Comparison of ENCODE assay signal across 23 cellular contexts in genomic region chr5:142627371-142628217, GRCh38. TPM values are rescaled to one million over a fixed set of nuclear protein-coding genes. Genes with fewer than 3 reads are reported as not detected.
A peak's percentile ranks its signal among the peaks of the same experiment; 100 is the strongest.
DNase-seq lines count a peak whose midpoint lies in the region; ATAC-seq and TF ChIP-seq lines count a peak whose summit lies in the region.
"Had no signal": no experiment of that assay in that cellular context is flagged by ENCODE, and none has a peak within 500 bp of the region (broad histone marks: within the 10 kb centered on the region; RNA-seq: fewer than 3 reads in every experiment).

No MANE protein-coding gene starts in this region.

- no peaks in the 10 kb centered on the region for H3K27me3 ChIP-seq in smooth muscle cell (ENCODE audit: low read depth)
- H3K27me3 ChIP-seq: ascending aorta, SJSA1, stomach, upper lobe of right lung had no signal

- 84% methylated on average over 6 of the region's 6 CpGs for WGBS in smooth muscle cell (ENCODE audit: low lambda C conversion rate)

- peaks cover 17% of the 10 kb centered on the region for H3K4me1 ChIP-seq in smooth muscle cell (ENCODE audit: low read depth)

- H3K79me2 ChIP-seq in smooth muscle cell (ENCODE audit: low read depth): peaks cover 8% of the 10 kb centered on the region

- H2AFZ ChIP-seq in smooth muscle cell (ENCODE audit: low read depth): no peak overlapping the region

- peak overlapping the region; percentile 77 for H3K4me2 ChIP-seq in smooth muscle cell

- peaks cover 34% of the 10 kb centered on the region for H3F3A ChIP-seq in smooth muscle cell (ENCODE audit: low read depth)

- peak overlapping the region; percentile 86 for H3K27ac ChIP-seq in smooth muscle cell (ENCODE audit: low read depth)
- H3K27ac ChIP-seq: ascending aorta, SJSA1, stomach, upper lobe of right lung had no signal

- H3K36me3 ChIP-seq in smooth muscle cell (ENCODE audit: low read depth): no peaks in the 10 kb centered on the region
- H3K36me3 ChIP-seq: ascending aorta, SJSA1, stomach, upper lobe of right lung had no signal

- H3K9ac ChIP-seq in smooth muscle cell (ENCODE audit: low read depth): no peak overlapping the region

- H4K20me1 ChIP-seq in smooth muscle cell (ENCODE audit: low read depth): no peaks in the 10 kb centered on the region

- H3K4me3 ChIP-seq in fibroblast of villous mesenchyme (ENCODE audit: low read depth, low read length): no peak overlapping the region
- no peak overlapping the region for H3K4me3 ChIP-seq in smooth muscle cell
- H3K4me3 ChIP-seq: ascending aorta, SJSA1, stomach, upper lobe of right lung had no signal

- ATAC-seq in GM21528 (IDR thresholded peaks at IDR 0.05; ENCODE audit: low FRiP score, unreplicated experiment) (no peak), GM18861 (IDR thresholded peaks at IDR 0.05; ENCODE audit: unreplicated experiment) (no peak)
- ATAC-seq: naive thymus-derived CD8-positive, alpha-beta T cell; PC-3; upper lobe of right lung had no signal

- H3K9me3 ChIP-seq in smooth muscle cell (replicated peaks; ENCODE audit: low read depth): no peaks in the 10 kb centered on the region
- H3K9me3 ChIP-seq: ascending aorta, SJSA1, stomach, upper lobe of right lung had no signal

- TF ChIP-seq CTCF in fibroblast of villous mesenchyme (IDR thresholded peaks at IDR 0.05; ENCODE audit: insufficient read depth, low read depth, low read length): no peak
- no peak for TF ChIP-seq CTCF in smooth muscle cell (IDR thresholded peaks at IDR 0.05; ENCODE audit: borderline replicate concordance, insufficient read depth, poor library complexity, severe bottlenecking)

- DNase-seq in NCI-H510A (lab: John Stamatoyannopoulos, UW): peak; percentile 17
- DNase-seq in NCI-H510A treated with DMSO at 0.1 percent for 48 hours (lab: John Stamatoyannopoulos, UW): no peak
- DNase-seq in RPMI7951 (ENCODE audit: low read depth): peak; percentile 82
- peak; percentile 50 for DNase-seq in fibroblast of villous mesenchyme (ENCODE audit: low read depth)
- DNase-seq in smooth muscle cell (lab: John Stamatoyannopoulos, UW; ENCODE audit: unreplicated experiment): no peak
- no peak for DNase-seq in NCI-H128 (lab: John Stamatoyannopoulos, UW; ENCODE audit: unreplicated experiment)
- DNase-seq: activated CD4-positive, alpha-beta memory T cell treated with anti-CD3 and anti-CD28 coated beads for 36 hours; activated T-cell treated with anti-CD3 and anti-CD28 coated beads for 4 hours; hippocampal formation; KBM-7; kidney; MV-4-11; naive thymus-derived CD8-positive, alpha-beta T cell; NCI-H187; NCI-H748 treated with DMSO at 0.1 percent for 48 hours; PC-3; stomach; T-helper 2 cell; upper lobe of right lung had no signal

RNA-seq across cellular contexts. Expression of gene FGF1, which starts 58.3 kb away (rescaled TPM):
- total RNA-seq in RPMI7951 (2014; rRNA removed; shearing (Covaris generic)): 11.5 and 13.1 TPM in 2 replicates
- total RNA-seq in fibroblast of villous mesenchyme (8.7 and 16.0 TPM in 2 replicates), smooth muscle cell (36.5 and 111 TPM in 2 replicates)
- polyA plus RNA-seq in smooth muscle cell: 50.2 and 91.7 TPM in 2 replicates
- total RNA-seq: activated CD4-positive, alpha-beta memory T cell treated with anti-CD3 and anti-CD28 coated beads for 36 hours; naive thymus-derived CD8-positive, alpha-beta T cell had no signal
- polyA plus RNA-seq: naive thymus-derived CD8-positive, alpha-beta T cell had no signal

Comparison
In these comparisons a context has a peak if more than half of its experiments do, and no peak if none do; other contexts are left out.
1. DNase-seq: peak in NCI-H510A (single experiment), RPMI7951 (single experiment) and fibroblast of villous mesenchyme (single experiment); none in NCI-H510A treated with DMSO at 0.1 percent for 48 hours (single experiment), smooth muscle cell (single experiment) and NCI-H128 (single experiment).